ENCODE assay signal across 16 cellular contexts in genomic region chr3:124818398-124819150, GRCh38.
DNase-seq lines count a peak whose midpoint lies in the region; ATAC-seq and TF ChIP-seq lines count a peak whose summit lies in the region.
"Had no signal": no experiment of that assay in that cellular context is flagged by ENCODE, and none has a peak within 500 bp of the region (broad histone marks: within the 10 kb centered on the region; RNA-seq: fewer than 3 reads in every experiment).

No MANE protein-coding gene starts in this region.

- TF ChIP-seq CTCF in esophagus squamous epithelium (IDR thresholded peaks at IDR 0.05) = no peak

- H3K27me3 ChIP-seq in esophagus squamous epithelium = no peaks in the 10 kb centered on the region
- H3K27me3 ChIP-seq: ovary had no signal

- no peak overlapping the region for H3K4me3 ChIP-seq in esophagus squamous epithelium
- H3K4me3 ChIP-seq: ovary had no signal

- WGBS in esophagus squamous epithelium, 2 donors = 69 to 70% methylated on average over 7 to 9 of the region's 10 CpGs

- intact Hi-C loops in sciatic nerve (cut with DNase I) = no loop called here
- intact Hi-C loops in esophagus squamous epithelium (cut with DNase I) = no loop called here

- H3K27ac ChIP-seq in esophagus squamous epithelium = peak overlapping the region in 1 of 4 donors; percentile 26
- H3K27ac ChIP-seq: ovary had no signal

- peaks cover 0 to 58% (median 3%) of the 10 kb centered on the region in 3 donors for H3K36me3 ChIP-seq in esophagus squamous epithelium
- H3K36me3 ChIP-seq: ovary had no signal

- peaks cover 6 to 49% (median 19%) of the 10 kb centered on the region in 3 donors for H3K4me1 ChIP-seq in esophagus squamous epithelium

- peak; percentile 52 for DNase-seq in DMS 273 (lab: John Stamatoyannopoulos, UW; ENCODE audit: unreplicated experiment)
- DNase-seq in amniotic epithelial cell (ENCODE audit: low read depth) = peak; percentile 75
- DNase-seq in foreskin melanocyte = peak; percentile 71
- DNase-seq in sciatic nerve (ENCODE audit: low spot score) = peak; percentile 15
- DNase-seq in esophagus squamous epithelium (lab: John Stamatoyannopoulos, UW) = no peak
- DNase-seq in dermis blood vessel endothelial cell = no peak
- DNase-seq: activated CD8-positive, alpha-beta memory T cell treated with anti-CD3 and anti-CD28 coated beads, Interleukin-2, amount 50 U/mL, for 4 hours; activated naive CD4-positive, alpha-beta T cell; COR-L47; effector memory CD8-positive, alpha-beta T cell; immature natural killer cell; ovary; substantia nigra had no signal

- H3K9me3 ChIP-seq in esophagus squamous epithelium = no peaks in the 10 kb centered on the region
- H3K9me3 ChIP-seq: ovary had no signal

- ATAC-seq in sciatic nerve (peak; percentile 64), GM19452 (IDR thresholded peaks at IDR 0.05; ENCODE audit: unreplicated experiment) (no peak), GM18505 (IDR thresholded peaks at IDR 0.05; ENCODE audit: unreplicated experiment) (no peak)
- ATAC-seq: activated CD4-positive, CD25-positive, alpha-beta regulatory T cell treated with anti-CD3 and anti-CD28 coated beads, Interleukin-2, amount 50 U/mL, for 24 hours; effector memory CD8-positive, alpha-beta T cell had no signal

- TF ChIP-seq POLR2A in esophagus squamous epithelium (IDR thresholded peaks at IDR 0.05) (no peak), GM18505 (IDR thresholded peaks at IDR 0.05; ENCODE audit: borderline replicate concordance, extremely low read depth, insufficient read depth, insufficient read length) (no peak)

Comparison
In these comparisons a context has a peak if more than half of its experiments do, and no peak if none do; other contexts are left out.
1. DNase-seq: peak in DMS 273 (single experiment), amniotic epithelial cell (single experiment), foreskin melanocyte (single experiment) and sciatic nerve (single experiment); none in esophagus squamous epithelium (single experiment) and dermis blood vessel endothelial cell (single experiment).